ENCODE assay signal across 8 cellular contexts in the genomic region with DNA sequence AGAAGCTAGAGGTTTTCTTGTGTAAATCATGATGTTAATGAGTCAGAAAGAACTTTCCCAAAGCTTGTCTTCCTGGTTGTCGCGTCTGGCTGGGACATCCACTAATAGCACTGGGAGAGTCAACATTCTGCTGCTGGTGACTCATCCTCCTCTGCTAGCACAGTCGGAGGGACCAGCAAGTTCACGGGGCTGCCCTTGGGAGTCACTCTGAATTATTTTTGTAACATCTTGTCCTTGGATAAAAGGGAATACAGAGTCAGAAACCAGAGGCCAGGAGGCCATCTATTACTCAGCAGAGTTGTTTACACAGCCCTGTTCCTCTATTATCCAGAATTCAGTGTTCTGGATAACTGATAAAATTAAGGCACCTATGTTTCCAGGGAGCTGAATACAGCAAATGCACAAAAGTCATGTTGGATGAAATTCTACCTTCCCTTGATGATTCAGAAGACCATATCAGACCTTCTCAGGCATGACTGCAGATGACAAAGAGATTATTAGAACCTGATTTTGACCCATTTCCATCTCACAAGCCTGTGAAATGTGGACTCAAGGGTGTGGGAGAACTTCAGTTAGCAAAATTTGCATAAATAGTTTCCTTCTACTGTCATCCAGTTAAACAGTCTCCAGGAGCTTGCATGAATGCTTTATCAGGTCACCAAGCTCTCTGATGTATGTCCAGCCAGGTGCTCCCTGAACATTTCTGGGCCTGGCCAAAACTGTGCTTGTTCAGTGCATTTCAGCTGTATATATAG.
DNase-seq lines count a peak whose midpoint lies in the region; ATAC-seq, FAIRE-seq and TF ChIP-seq lines count a peak whose summit lies in the region.
"Had no signal": no experiment of that assay in that cellular context is flagged by ENCODE, and none has a peak within 500 bp of the region (broad histone marks: within the 10 kb centered on the region; RNA-seq: fewer than 3 reads in every experiment).

No MANE protein-coding gene starts in this region.

- H3K23ac ChIP-seq in H1 (ENCODE audit: insufficient read length) = no peak overlapping the region

- whole genome bisulfite sequencing in SK-N-SH (ENCODE audit: low lambda C conversion rate) = 4% methylated on average over 4 of the region's 4 CpGs
- 24% methylated on average over 4 of the region's 4 CpGs; no CpG with 5 or more reads in 1 of the 2 experiments for WGBS in H1 (ENCODE audit: extremely low coverage in 1 of 2, insufficient coverage in 1 of 2, insufficient read length in 1 of 2, insufficient replicate concordance in 2 of 2, low coverage in 1 of 2, low lambda C conversion rate in 2 of 2, missing lambda C conversion rate in 1 of 2), 2 experiments
- WGBS in suprapubic skin = 2% methylated on average over 4 of the region's 4 CpGs

- no peak for TF ChIP-seq RAD21 in SK-N-SH (IDR thresholded peaks at IDR 0.05; ENCODE audit: low read length)
- no peak for TF ChIP-seq RAD21 in H1 (IDR thresholded peaks at IDR 0.05 in 1 of 2, conservative IDR thresholded peaks at IDR 0.05 in 1 of 2; ENCODE audit: low read depth in 2 of 2, low read length in 2 of 2)

- no peak overlapping the region for H2BK15ac ChIP-seq in H1 (ENCODE audit: low read length)

- ATAC-seq in GM21526 (IDR thresholded peaks at IDR 0.05; ENCODE audit: low FRiP score, unreplicated experiment) (peak; percentile 53), memory B cell (ENCODE audit: low read depth) (peak; percentile 59)

- no peak for FAIRE-seq in H1 (lab: Jason Lieb, UNC)
- FAIRE-seq: colon had no signal

- H3K4me2 ChIP-seq in SK-N-SH (peak overlapping the region; percentile 60), H1 (ENCODE audit: insufficient read depth in 1 of 2, low read depth in 2 of 2, low read length in 2 of 2) (peak overlapping the region; percentile 12 to 38)

- H2AFZ ChIP-seq in SK-N-SH (ENCODE audit: low read depth) (no peak overlapping the region), H1 (ENCODE audit: low read length) (no peak overlapping the region)

- no peaks in the 10 kb centered on the region for H3K27me3 Mint-ChIP-seq in memory B cell

- H3K18ac ChIP-seq in H1 (ENCODE audit: extremely low read depth, low read length) = no peak overlapping the region

- no peak overlapping the region for H3K4ac ChIP-seq in H1 (replicated peaks; ENCODE audit: insufficient read length, low read depth, low read length)

- H3K36me3 Mint-ChIP-seq in memory B cell = peaks cover 4% of the 10 kb centered on the region

- H3K4me1 Mint-ChIP-seq in memory B cell = peaks cover 78% of the 10 kb centered on the region

- H3F3A ChIP-seq in SK-N-SH (replicated peaks; ENCODE audit: insufficient read depth) = peaks cover 27% of the 10 kb centered on the region

- peaks cover 1% of the 10 kb centered on the region for H3K9me3 Mint-ChIP-seq in memory B cell

- CTCF ChIA-PET in SK-N-SH (lab: Yijun Ruan, JAX) = no interaction called here
- CTCF ChIA-PET in H1 (lab: Charles Lee; ENCODE audit: partially characterized antibody) = interaction anchor here (0.9 kb wide), 1 partner anchor 9 kb away, joined by 3 read pairs; no protein-coding TSS in a partner anchor

- H2BK20ac ChIP-seq in H1 (ENCODE audit: low read length) = no peak overlapping the region

- no peak overlapping the region for H2BK5ac ChIP-seq in H1 (ENCODE audit: low read depth, low read length)

- H2AK5ac ChIP-seq in H1 (ENCODE audit: low read depth, low read length) = no peak overlapping the region

- no peak overlapping the region for H4K5ac ChIP-seq in H1 (ENCODE audit: insufficient read length, low read depth, low read length)

- H3K27ac ChIP-seq in SK-N-SH (ENCODE audit: low read depth in 2 of 2, low read length in 1 of 2) = peak overlapping the region; percentile 67 to 97
- peak overlapping the region; percentile 11; the same call in 1 of the 2 replicates for H3K27ac ChIP-seq in H1 (ENCODE audit: low read depth, low read length)
- H3K27ac ChIP-seq in suprapubic skin = peak overlapping the region; percentile 87

- no peak overlapping the region for H4K8ac ChIP-seq in H1 (ENCODE audit: extremely low read depth, insufficient read depth, low read length)

- H3K9me3 ChIP-seq in SK-N-SH (no peaks in the 10 kb centered on the region), H1 (ENCODE audit: insufficient read depth in 2 of 2, low read depth in 1 of 2, low read length in 1 of 2) (no peaks in the 10 kb centered on the region), suprapubic skin (no peaks in the 10 kb centered on the region)

- H3K9ac ChIP-seq in SK-N-SH (peak overlapping the region; percentile 53; the same call in 1 of the 2 replicates), H1 (replicated peaks in 1 of 4; ENCODE audit: extremely low read depth in 1 of 4, low read depth in 3 of 4, low read length in 3 of 4) (no peak overlapping the region)

- no peak overlapping the region for H3K56ac ChIP-seq in H1 (replicated peaks; ENCODE audit: insufficient read length, low read depth, low read length)

- no peak for TF ChIP-seq CTCF in SK-N-SH (IDR thresholded peaks at IDR 0.05)
- no peak for TF ChIP-seq CTCF in H1 (IDR thresholded peaks at IDR 0.05; ENCODE audit: control extremely low read depth in 1 of 3, insufficient read depth in 1 of 3, low read depth in 1 of 3, low read length in 3 of 3)
- TF ChIP-seq CTCF in suprapubic skin (IDR thresholded peaks at IDR 0.05) = no peak

- no peaks in the 10 kb centered on the region for H3K27me3 ChIP-seq in SK-N-SH (ENCODE audit: insufficient read depth)
- no peaks in the 10 kb centered on the region for H3K27me3 ChIP-seq in H1 (replicated peaks in 1 of 4; ENCODE audit: control insufficient read depth in 3 of 4, extremely low read depth in 1 of 4, insufficient read depth in 3 of 4, low read length in 3 of 4)
- H3K27me3 ChIP-seq in suprapubic skin = no peaks in the 10 kb centered on the region

- H3K36me3 ChIP-seq in SK-N-SH (replicated peaks in 1 of 2; ENCODE audit: control insufficient read depth in 1 of 2, insufficient read depth in 2 of 2, low read length in 1 of 2) = no peaks in the 10 kb centered on the region
- H3K36me3 ChIP-seq in H1 (ENCODE audit: control insufficient read depth in 2 of 4, insufficient read depth in 4 of 4, low read length in 3 of 4) = no peaks in the 10 kb centered on the region
- H3K36me3 ChIP-seq in suprapubic skin = no peaks in the 10 kb centered on the region

- peak overlapping the region; percentile 18 for H2BK120ac ChIP-seq in H1 (replicated peaks; ENCODE audit: low read depth, low read length)

- TF ChIP-seq EP300 in SK-N-SH (IDR thresholded peaks at IDR 0.05; ENCODE audit: borderline replicate concordance in 1 of 2, low read depth in 1 of 2, low read length in 1 of 2) (peak in 1 of 2 experiments; percentile 56; a peak in 1 of 4 replicates), H1 (IDR thresholded peaks at IDR 0.05; ENCODE audit: borderline replicate concordance in 1 of 2, low read depth in 2 of 2, low read length in 2 of 2) (no peak), suprapubic skin (IDR thresholded peaks at IDR 0.05) (no peak)

- H3K4me1 ChIP-seq in SK-N-SH (ENCODE audit: control insufficient read depth in 1 of 2, insufficient read depth in 2 of 2, low read depth in 1 of 2, low read length in 1 of 2) (peaks cover 42 to 48% of the 10 kb centered on the region in 2 experiments; a peak in 3 of 4 replicates), H1 (replicated peaks in 1 of 4; ENCODE audit: control insufficient read depth in 3 of 4, insufficient read depth in 4 of 4, low read length in 3 of 4) (peaks cover 3 to 12% (median 7%) of the 10 kb centered on the region in 4 experiments; a peak in 5 of 7 replicates), suprapubic skin (peaks cover 62% of the 10 kb centered on the region)

- POLR2A ChIA-PET in SK-N-SH (lab: Yijun Ruan, JAX) = no interaction called here
- POLR2A ChIA-PET in H1 (lab: Charles Lee; ENCODE audit: partially characterized antibody) = interaction anchor here (0.6 kb wide), 2 partner anchors 16 to 337 kb away, joined by 3 read pairs; no protein-coding TSS in a partner anchor

- TF ChIP-seq POLR2A in H1 (IDR thresholded peaks at IDR 0.05; ENCODE audit: control extremely low read depth in 1 of 2, low read depth in 2 of 2, low read length in 2 of 2) (no peak), suprapubic skin (IDR thresholded peaks at IDR 0.05) (no peak)

- H4K20me1 ChIP-seq in SK-N-SH (ENCODE audit: insufficient read depth) (peaks cover 13% of the 10 kb centered on the region; the same call in 1 of the 2 replicates), H1 (replicated peaks in 1 of 2; ENCODE audit: control insufficient read depth in 1 of 2, insufficient read depth in 2 of 2, low read length in 2 of 2) (no peaks in the 10 kb centered on the region)

- H3K27ac Mint-ChIP-seq in memory B cell = no peak overlapping the region

- H3K79me2 ChIP-seq in SK-N-SH (ENCODE audit: insufficient read depth) (peaks cover 78% of the 10 kb centered on the region), H1 (ENCODE audit: control insufficient read depth in 1 of 2, insufficient read depth in 2 of 2, low read length in 2 of 2) (peaks cover 0 to 10% of the 10 kb centered on the region in 2 experiments; a peak in 1 of 4 replicates)

- H4K91ac ChIP-seq in H1 (replicated peaks; ENCODE audit: insufficient read length, low read length) = no peak overlapping the region

- no peak overlapping the region; a peak in 2 of 4 replicates for H3K4me3 ChIP-seq in SK-N-SH (ENCODE audit: low read depth in 2 of 2, low read length in 1 of 2)
- peak overlapping the region in 1 of 4 experiments; percentile 4; a peak in 1 of 8 replicates for H3K4me3 ChIP-seq in H1 (ENCODE audit: extremely low read depth in 1 of 4, insufficient read depth in 2 of 4, low read depth in 3 of 4, low read length in 4 of 4)
- H3K4me3 ChIP-seq in suprapubic skin = no peak overlapping the region

- H3K9me2 ChIP-seq in SK-N-SH = no peaks in the 10 kb centered on the region

- H2BK12ac ChIP-seq in H1 (ENCODE audit: low read depth, low read length) = no peak overlapping the region; the same call in 1 of the 2 replicates

- H3K4me3 Mint-ChIP-seq in memory B cell = no peak overlapping the region

- H3K23me2 ChIP-seq in H1 (ENCODE audit: low read depth, low read length) = peaks cover 3% of the 10 kb centered on the region; the same call in 1 of the 2 replicates

- no peaks in the 10 kb centered on the region for H3K79me1 ChIP-seq in H1 (ENCODE audit: low read depth, low read length)

- DNase-seq in GM04503 (ENCODE audit: low read depth) (peak; percentile 88), HS-5 (ENCODE audit: low read depth) (peak; percentile 77), SK-N-SH (no peak), H1 (ENCODE audit: low read depth in 1 of 2, low spot score in 2 of 2) (no peak), memory B cell (ENCODE audit: low spot score in 2 of 2) (no peak), suprapubic skin (ENCODE audit: low spot score in 2 of 2) (peak; percentile 89 to 90)

- no peak overlapping the region for H3K14ac ChIP-seq in H1 (ENCODE audit: insufficient read length)

TF ChIP-seq in SK-N-SH, 30 proteins besides CTCF, POLR2A, EP300 and RAD21 (continues in another document):
- TF ChIP-seq SIN3A (IDR thresholded peaks at IDR 0.05; ENCODE audit: borderline replicate concordance, low read depth, low read length) (no peak), MEF2A (IDR thresholded peaks at IDR 0.05; ENCODE audit: borderline replicate concordance, low read depth) (peak; percentile 91)

TF ChIP-seq in H1, 55 proteins besides CTCF, POLR2A, EP300 and RAD21:
- peak; percentile 90 for TF ChIP-seq JUND (IDR thresholded peaks at IDR 0.05; ENCODE audit: low read length)
- TF ChIP-seq ASH2L (IDR thresholded peaks at IDR 0.05; ENCODE audit: low read length) = no peak

Comparison
In these comparisons a context has a peak if more than half of its experiments do, and no peak if none do; other contexts are left out.
1. DNase-seq: peak in GM04503 (single experiment), HS-5 (single experiment) and suprapubic skin (2 of 2); none in SK-N-SH (single experiment), H1 (0 of 2) and memory B cell (0 of 2).
2. H3K27ac ChIP-seq: peak in every context shown above with its lines; median percentile 87 in suprapubic skin; 82 in SK-N-SH; 11 in H1.